Comparison of ENCODE assay signal across 21 cellular contexts in genomic region chr6:11486486-11486885, GRCh38.
"Had no signal": no experiment of that assay in that cellular context is flagged by ENCODE, and none has a peak within 500 bp of the region (broad histone marks: within the 10 kb centered on the region; RNA-seq: fewer than 3 reads in every experiment).

No MANE protein-coding gene starts in this region.

- H3K27ac Mint-ChIP-seq: dendritic cell treated with granulocyte-macrophage colony-stimulating factor and Interleukin-4, amounts not matched to agents 40 ng/mL and 50 ng/mL, for 4 days; effector memory CD8-positive, alpha-beta T cell; naive thymus-derived CD8-positive, alpha-beta T cell had no signal

- DNase-seq: cerebellar nuclear complex; effector memory CD8-positive, alpha-beta T cell; esophagus squamous epithelium; foreskin keratinocyte; head of caudate nucleus; hippocampal formation; left colon; mucosa of descending colon; naive thymus-derived CD8-positive, alpha-beta T cell; occipital lobe; posterior cingulate gyrus; small intestine; stimulated activated CD4-positive, alpha-beta T cell treated with anti-CD3 and anti-CD28 coated beads, Interleukin-2, amount 100 ng/mL, for 48 hours; stimulated activated naive CD8-positive, alpha-beta T cell treated with anti-CD3 and anti-CD28 coated beads, Interleukin-15, Interleukin-2, amounts not matched to agents 100 U/mL and 50 U/mL, for 24 hours; tibial artery; upper lobe of left lung; uterus had no signal

- H3K4me3 ChIP-seq: esophagus squamous epithelium, mucosa of descending colon, right atrium auricular region, suprapubic skin, tibial artery, upper lobe of left lung, uterus had no signal

- H3K27ac ChIP-seq: esophagus squamous epithelium, foreskin keratinocyte, right atrium auricular region, suprapubic skin, tibial artery, upper lobe of left lung, uterus had no signal

- H3K27me3 ChIP-seq: esophagus squamous epithelium, foreskin keratinocyte, right atrium auricular region, suprapubic skin, tibial artery, upper lobe of left lung, uterus had no signal

- H3K4me1 ChIP-seq: esophagus squamous epithelium, foreskin keratinocyte, right atrium auricular region, suprapubic skin, tibial artery, uterus had no signal

- H3K36me3 ChIP-seq: esophagus squamous epithelium, right atrium auricular region, suprapubic skin, tibial artery, upper lobe of left lung, uterus had no signal

- H3K4me1 Mint-ChIP-seq: naive thymus-derived CD8-positive, alpha-beta T cell had no signal

- H3K27me3 Mint-ChIP-seq: dendritic cell treated with granulocyte-macrophage colony-stimulating factor and Interleukin-4, amounts not matched to agents 40 ng/mL and 50 ng/mL, for 4 days; effector memory CD8-positive, alpha-beta T cell; naive thymus-derived CD8-positive, alpha-beta T cell had no signal

- H3K4me3 Mint-ChIP-seq: dendritic cell treated with granulocyte-macrophage colony-stimulating factor and Interleukin-4, amounts not matched to agents 40 ng/mL and 50 ng/mL, for 4 days; effector memory CD8-positive, alpha-beta T cell; naive thymus-derived CD8-positive, alpha-beta T cell had no signal

- ATAC-seq: effector memory CD8-positive, alpha-beta T cell; foreskin keratinocyte; left colon; mucosa of descending colon; naive thymus-derived CD8-positive, alpha-beta T cell; stimulated activated naive CD8-positive, alpha-beta T cell treated with anti-CD3 and anti-CD28 coated beads, Interleukin-15, Interleukin-2, amounts not matched to agents 100 U/mL and 50 U/mL, for 24 hours had no signal

- FAIRE-seq: colon, small intestine had no signal

- H3K9me3 Mint-ChIP-seq: dendritic cell treated with granulocyte-macrophage colony-stimulating factor and Interleukin-4, amounts not matched to agents 40 ng/mL and 50 ng/mL, for 4 days; effector memory CD8-positive, alpha-beta T cell; naive thymus-derived CD8-positive, alpha-beta T cell had no signal

- H3K36me3 Mint-ChIP-seq: naive thymus-derived CD8-positive, alpha-beta T cell had no signal

- H3K9me3 ChIP-seq: esophagus squamous epithelium, mucosa of descending colon, right atrium auricular region, suprapubic skin, tibial artery, upper lobe of left lung, uterus had no signal
